Comparison of ENCODE assay signal across 1 cellular context in the genomic region with DNA sequence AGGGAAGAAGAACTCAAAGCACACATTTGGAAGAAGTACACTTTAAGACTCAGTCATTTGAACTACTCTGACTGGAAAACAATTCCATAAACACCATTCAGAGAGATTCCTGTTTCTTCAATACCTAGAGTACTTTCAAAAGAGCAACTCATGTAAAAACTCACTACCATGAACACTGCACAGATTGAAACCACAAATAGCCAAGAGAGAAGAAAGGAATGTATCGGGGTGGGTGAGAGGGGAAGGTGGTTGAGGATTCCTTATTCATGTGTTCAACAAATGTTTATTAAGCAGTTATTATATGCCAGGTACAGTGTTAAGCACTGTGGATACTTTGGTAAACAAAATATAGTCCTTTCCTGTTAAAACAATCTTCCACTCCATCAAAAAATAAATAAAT.
TF ChIP-seq lines count a peak whose summit lies in the region.

No MANE protein-coding gene starts in this region.

TF ChIP-seq in SK-N-SH treated with all-trans-retinoic acid at 6 μM for 48 hours, 23 proteins besides CTCF, POLR2A, EP300 and RAD21 (continued from another document):
- TF ChIP-seq, protein P1, sequence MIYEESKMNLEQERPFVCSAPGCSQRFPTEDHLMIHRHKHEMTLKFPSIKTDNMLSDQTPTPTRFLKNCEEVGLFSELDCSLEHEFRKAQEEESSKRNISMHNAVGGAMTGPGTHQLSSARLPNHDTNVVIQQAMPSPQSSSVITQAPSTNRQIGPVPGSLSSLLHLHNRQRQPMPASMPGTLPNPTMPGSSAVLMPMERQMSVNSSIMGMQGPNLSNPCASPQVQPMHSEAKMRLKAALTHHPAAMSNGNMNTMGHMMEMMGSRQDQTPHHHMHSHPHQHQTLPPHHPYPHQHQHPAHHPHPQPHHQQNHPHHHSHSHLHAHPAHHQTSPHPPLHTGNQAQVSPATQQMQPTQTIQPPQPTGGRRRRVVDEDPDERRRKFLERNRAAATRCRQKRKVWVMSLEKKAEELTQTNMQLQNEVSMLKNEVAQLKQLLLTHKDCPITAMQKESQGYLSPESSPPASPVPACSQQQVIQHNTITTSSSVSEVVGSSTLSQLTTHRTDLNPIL (CRISPR knock-in tag; IDR thresholded peaks at IDR 0.05; ENCODE audit: low read depth): no peak
